In the genomic region with DNA sequence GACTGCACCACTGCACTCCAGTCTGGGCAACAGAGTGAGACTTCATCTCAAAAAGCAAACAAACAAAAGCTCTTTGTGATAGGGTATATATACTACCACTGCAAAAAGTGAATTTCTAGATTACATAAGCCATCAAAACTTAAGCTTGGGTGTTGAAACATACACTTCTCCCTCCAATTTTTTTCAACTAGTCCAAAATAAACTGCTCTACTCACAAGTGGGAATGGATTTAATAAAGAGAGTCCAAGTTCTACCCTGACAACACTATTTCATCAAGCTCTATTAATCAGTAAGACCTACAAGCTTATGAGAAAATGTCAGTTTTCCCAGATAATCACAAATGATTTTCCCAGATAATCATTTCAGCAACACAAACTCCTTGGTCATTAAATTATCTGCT, we compare ENCODE assay signal across 1 cellular context.
TF ChIP-seq lines count a peak whose summit lies in the region.

No MANE protein-coding gene starts in this region.

TF ChIP-seq in HEK293, 187 proteins besides CTCF, POLR2A, EP300 and RAD21 (continued from another document):
- TF ChIP-seq ZNF18 (tag by site-specific recombination; IDR thresholded peaks at IDR 0.05), result no peak
- TF ChIP-seq ZNF366 (tag by site-specific recombination; conservative IDR thresholded peaks at IDR 0.05), result no peak
- TF ChIP-seq, protein P1, sequence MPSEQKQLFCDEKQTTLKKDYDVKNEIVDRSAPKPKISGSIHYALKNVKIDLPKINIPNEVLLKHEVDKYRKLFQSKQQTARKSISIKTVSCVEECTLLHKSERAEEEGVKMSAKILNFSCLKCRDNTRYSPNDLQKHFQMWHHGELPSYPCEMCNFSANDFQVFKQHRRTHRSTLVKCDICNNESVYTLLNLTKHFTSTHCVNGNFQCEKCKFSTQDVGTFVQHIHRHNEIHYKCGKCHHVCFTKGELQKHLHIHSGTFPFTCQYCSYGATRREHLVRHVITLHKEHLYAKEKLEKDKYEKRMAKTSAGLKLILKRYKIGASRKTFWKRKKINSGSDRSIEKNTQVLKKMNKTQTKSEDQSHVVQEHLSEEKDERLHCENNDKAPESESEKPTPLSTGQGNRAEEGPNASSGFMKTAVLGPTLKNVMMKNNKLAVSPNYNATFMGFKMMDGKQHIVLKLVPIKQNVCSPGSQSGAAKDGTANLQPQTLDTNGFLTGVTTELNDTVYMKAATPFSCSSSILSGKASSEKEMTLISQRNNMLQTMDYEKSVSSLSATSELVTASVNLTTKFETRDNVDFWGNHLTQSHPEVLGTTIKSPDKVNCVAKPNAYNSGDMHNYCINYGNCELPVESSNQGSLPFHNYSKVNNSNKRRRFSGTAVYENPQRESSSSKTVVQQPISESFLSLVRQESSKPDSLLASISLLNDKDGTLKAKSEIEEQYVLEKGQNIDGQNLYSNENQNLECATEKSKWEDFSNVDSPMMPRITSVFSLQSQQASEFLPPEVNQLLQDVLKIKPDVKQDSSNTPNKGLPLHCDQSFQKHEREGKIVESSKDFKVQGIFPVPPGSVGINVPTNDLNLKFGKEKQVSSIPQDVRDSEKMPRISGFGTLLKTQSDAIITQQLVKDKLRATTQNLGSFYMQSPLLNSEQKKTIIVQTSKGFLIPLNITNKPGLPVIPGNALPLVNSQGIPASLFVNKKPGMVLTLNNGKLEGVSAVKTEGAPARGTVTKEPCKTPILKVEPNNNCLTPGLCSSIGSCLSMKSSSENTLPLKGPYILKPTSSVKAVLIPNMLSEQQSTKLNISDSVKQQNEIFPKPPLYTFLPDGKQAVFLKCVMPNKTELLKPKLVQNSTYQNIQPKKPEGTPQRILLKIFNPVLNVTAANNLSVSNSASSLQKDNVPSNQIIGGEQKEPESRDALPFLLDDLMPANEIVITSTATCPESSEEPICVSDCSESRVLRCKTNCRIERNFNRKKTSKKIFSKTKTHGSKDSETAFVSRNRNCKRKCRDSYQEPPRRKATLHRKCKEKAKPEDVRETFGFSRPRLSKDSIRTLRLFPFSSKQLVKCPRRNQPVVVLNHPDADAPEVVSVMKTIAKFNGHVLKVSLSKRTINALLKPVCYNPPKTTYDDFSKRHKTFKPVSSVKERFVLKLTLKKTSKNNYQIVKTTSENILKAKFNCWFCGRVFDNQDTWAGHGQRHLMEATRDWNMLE (tag by site-specific recombination; conservative IDR thresholded peaks at IDR 0.05; ENCODE audit: low read depth), result no peak
- TF ChIP-seq, protein P2, sequence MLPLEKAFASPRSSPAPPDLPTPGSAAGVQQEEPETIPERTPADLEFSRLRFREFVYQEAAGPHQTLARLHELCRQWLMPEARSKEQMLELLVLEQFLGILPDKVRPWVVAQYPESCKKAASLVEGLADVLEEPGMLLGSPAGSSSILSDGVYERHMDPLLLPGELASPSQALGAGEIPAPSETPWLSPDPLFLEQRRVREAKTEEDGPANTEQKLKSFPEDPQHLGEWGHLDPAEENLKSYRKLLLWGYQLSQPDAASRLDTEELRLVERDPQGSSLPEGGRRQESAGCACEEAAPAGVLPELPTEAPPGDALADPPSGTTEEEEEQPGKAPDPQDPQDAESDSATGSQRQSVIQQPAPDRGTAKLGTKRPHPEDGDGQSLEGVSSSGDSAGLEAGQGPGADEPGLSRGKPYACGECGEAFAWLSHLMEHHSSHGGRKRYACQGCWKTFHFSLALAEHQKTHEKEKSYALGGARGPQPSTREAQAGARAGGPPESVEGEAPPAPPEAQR (tag by site-specific recombination; IDR thresholded peaks at IDR 0.05), result no peak
- no peak for TF ChIP-seq ZNF350 (tag by site-specific recombination; IDR thresholded peaks at IDR 0.05)
- no peak for TF ChIP-seq ZNF19 (tag by site-specific recombination; IDR thresholded peaks at IDR 0.05; ENCODE audit: low read depth)
- TF ChIP-seq PRDM1 (tag by site-specific recombination; IDR thresholded peaks at IDR 0.05), result no peak
- no peak for TF ChIP-seq ZNF121 (tag by site-specific recombination; IDR thresholded peaks at IDR 0.05)
- no peak for TF ChIP-seq ZNF223 (tag by site-specific recombination; IDR thresholded peaks at IDR 0.05)
TF ChIP-seq in HEK293: peak in this region for 0.
